Comparison of ENCODE assay signal across 8 cellular contexts in genomic region chr1:64745986-64746940, GRCh38. TPM values are rescaled to one million over a fixed set of nuclear protein-coding genes. Genes with fewer than 3 reads are reported as not detected.
DNase-seq lines count a peak whose midpoint lies in the region; ATAC-seq and TF ChIP-seq lines count a peak whose summit lies in the region.

No MANE protein-coding gene starts in this region.

- no peak for TF ChIP-seq POLR2A in Peyer's patch (IDR thresholded peaks at IDR 0.05)

- TF ChIP-seq CTCF in Peyer's patch (IDR thresholded peaks at IDR 0.05) = no peak
- TF ChIP-seq CTCF in nephron progenitor cell (IDR thresholded peaks at IDR 0.05) = no peak

- H3K4me1 Mint-ChIP-seq in activated CD4-positive, alpha-beta T cell treated with anti-CD3 and anti-CD28 coated beads, Interleukin-2, amount 10 ng/mL, durations not matched to agents 24 days and 14 days = peaks cover 5% of the 10 kb centered on the region
- peaks cover 46% of the 10 kb centered on the region for H3K4me1 Mint-ChIP-seq in nephron progenitor cell

- H3K27me3 Mint-ChIP-seq in activated CD4-positive, alpha-beta T cell treated with anti-CD3 and anti-CD28 coated beads, Interleukin-2, amount 10 ng/mL, durations not matched to agents 24 days and 14 days = peaks cover 33% of the 10 kb centered on the region
- peaks cover 9% of the 10 kb centered on the region for H3K27me3 Mint-ChIP-seq in nephron progenitor cell (ENCODE audit: low read depth, poor library complexity)

- no peaks in the 10 kb centered on the region for H3K27me3 ChIP-seq in Peyer's patch

- no peaks in the 10 kb centered on the region for H3K9me3 Mint-ChIP-seq in activated CD4-positive, alpha-beta T cell treated with anti-CD3 and anti-CD28 coated beads, Interleukin-2, amount 10 ng/mL, durations not matched to agents 24 days and 14 days
- H3K9me3 Mint-ChIP-seq in nephron progenitor cell = no peaks in the 10 kb centered on the region

- H3K27ac ChIP-seq in Peyer's patch (peak overlapping the region; percentile 77 to 92 (median 83)), epithelial cell of prostate (peak overlapping the region; percentile 38)

- DNase-seq in activated CD4-positive, alpha-beta T cell treated with anti-CD3 and anti-CD28 coated beads, Interleukin-2, amount 10 ng/mL, durations not matched to agents 24 days and 14 days = no peak
- DNase-seq in activated CD4-positive, alpha-beta T cell treated with anti-CD3 and anti-CD28 coated beads, Interleukin-2, amount 50 U/mL, for 48 hours = no peak
- DNase-seq in Peyer's patch (no peak), epithelial cell of prostate (ENCODE audit: low read depth, low spot score) (no peak), nephron progenitor cell (no peak), left lobe of liver (ENCODE audit: low spot score) (no peak)

- no peaks in the 10 kb centered on the region for H3K9me3 ChIP-seq in Peyer's patch

- H3K4me3 ChIP-seq in Peyer's patch = peak overlapping the region; percentile 70 to 75 (median 72)

- peak overlapping the region; percentile 79 for H3K4me3 Mint-ChIP-seq in activated CD4-positive, alpha-beta T cell treated with anti-CD3 and anti-CD28 coated beads, Interleukin-2, amount 10 ng/mL, durations not matched to agents 24 days and 14 days
- H3K4me3 Mint-ChIP-seq in nephron progenitor cell = peak overlapping the region; percentile 88

- H3K4me1 ChIP-seq in Peyer's patch = peaks cover 0 to 29% (median 0%) of the 10 kb centered on the region in 4 donors

- no peaks in the 10 kb centered on the region for H3K36me3 Mint-ChIP-seq in activated CD4-positive, alpha-beta T cell treated with anti-CD3 and anti-CD28 coated beads, Interleukin-2, amount 10 ng/mL, durations not matched to agents 24 days and 14 days (ENCODE audit: low read depth)
- H3K36me3 Mint-ChIP-seq in nephron progenitor cell (ENCODE audit: low read depth) = no peaks in the 10 kb centered on the region

- no peak overlapping the region for H3K27ac Mint-ChIP-seq in activated CD4-positive, alpha-beta T cell treated with anti-CD3 and anti-CD28 coated beads, Interleukin-2, amount 10 ng/mL, durations not matched to agents 24 days and 14 days
- H3K27ac Mint-ChIP-seq in nephron progenitor cell = no peak overlapping the region

- intact Hi-C loops in activated CD4-positive, alpha-beta T cell treated with anti-CD3 and anti-CD28 coated beads, Interleukin-2, amount 10 ng/mL, durations not matched to agents 24 days and 14 days (cut with micrococcal nuclease) = loop anchor here (5.0 to 10.0 kb wide), 2 partner anchors 76 to 329 kb away; no protein-coding TSS in a partner anchor

- no peaks in the 10 kb centered on the region for H3K36me3 ChIP-seq in Peyer's patch

- no peak for ATAC-seq in HG02970 (IDR thresholded peaks at IDR 0.05; ENCODE audit: low FRiP score, unreplicated experiment)
- no peak for ATAC-seq in left lobe of liver
- ATAC-seq in HG02759 (IDR thresholded peaks at IDR 0.05; ENCODE audit: unreplicated experiment) = no peak

RNA-seq across cellular contexts. Expression of gene RAVER2, which starts 1.4 kb away (rescaled TPM):
- total RNA-seq in activated CD4-positive, alpha-beta T cell treated with anti-CD3 and anti-CD28 coated beads, Interleukin-2, amount 10 ng/mL, durations not matched to agents 24 days and 14 days = 0.44 and 0.54 TPM in 2 replicates
- 10 to 100 TPM; 26.4 to 51.5 (median 45.0) TPM for total RNA-seq in Peyer's patch
- total RNA-seq in left lobe of liver = 0.43 TPM

Comparison
In these comparisons a context has a peak if more than half of its experiments do, and no peak if none do; other contexts are left out.
1. RNA of gene RAVER2, which starts 1.4 kb away (total RNA-seq): 26.4 to 51.5 TPM in Peyer's patch; 0.44 to 0.54 TPM in activated CD4-positive, alpha-beta T cell treated with anti-CD3 and anti-CD28 coated beads, Interleukin-2, amount 10 ng/mL, durations not matched to agents 24 days and 14 days and 0.43 TPM in left lobe of liver (single experiment); every median in the first group is over 10 times any median in the second.